In genomic region chr6:106862858-106863257, GRCh38 we compare ENCODE assay signal across 2 cellular contexts.
TF ChIP-seq lines count a peak whose summit lies in the region.

No MANE protein-coding gene starts in this region.

TF ChIP-seq in HEK293, 187 proteins besides CTCF, POLR2A, EP300 and RAD21 (continued from another document):
- TF ChIP-seq, protein P1, sequence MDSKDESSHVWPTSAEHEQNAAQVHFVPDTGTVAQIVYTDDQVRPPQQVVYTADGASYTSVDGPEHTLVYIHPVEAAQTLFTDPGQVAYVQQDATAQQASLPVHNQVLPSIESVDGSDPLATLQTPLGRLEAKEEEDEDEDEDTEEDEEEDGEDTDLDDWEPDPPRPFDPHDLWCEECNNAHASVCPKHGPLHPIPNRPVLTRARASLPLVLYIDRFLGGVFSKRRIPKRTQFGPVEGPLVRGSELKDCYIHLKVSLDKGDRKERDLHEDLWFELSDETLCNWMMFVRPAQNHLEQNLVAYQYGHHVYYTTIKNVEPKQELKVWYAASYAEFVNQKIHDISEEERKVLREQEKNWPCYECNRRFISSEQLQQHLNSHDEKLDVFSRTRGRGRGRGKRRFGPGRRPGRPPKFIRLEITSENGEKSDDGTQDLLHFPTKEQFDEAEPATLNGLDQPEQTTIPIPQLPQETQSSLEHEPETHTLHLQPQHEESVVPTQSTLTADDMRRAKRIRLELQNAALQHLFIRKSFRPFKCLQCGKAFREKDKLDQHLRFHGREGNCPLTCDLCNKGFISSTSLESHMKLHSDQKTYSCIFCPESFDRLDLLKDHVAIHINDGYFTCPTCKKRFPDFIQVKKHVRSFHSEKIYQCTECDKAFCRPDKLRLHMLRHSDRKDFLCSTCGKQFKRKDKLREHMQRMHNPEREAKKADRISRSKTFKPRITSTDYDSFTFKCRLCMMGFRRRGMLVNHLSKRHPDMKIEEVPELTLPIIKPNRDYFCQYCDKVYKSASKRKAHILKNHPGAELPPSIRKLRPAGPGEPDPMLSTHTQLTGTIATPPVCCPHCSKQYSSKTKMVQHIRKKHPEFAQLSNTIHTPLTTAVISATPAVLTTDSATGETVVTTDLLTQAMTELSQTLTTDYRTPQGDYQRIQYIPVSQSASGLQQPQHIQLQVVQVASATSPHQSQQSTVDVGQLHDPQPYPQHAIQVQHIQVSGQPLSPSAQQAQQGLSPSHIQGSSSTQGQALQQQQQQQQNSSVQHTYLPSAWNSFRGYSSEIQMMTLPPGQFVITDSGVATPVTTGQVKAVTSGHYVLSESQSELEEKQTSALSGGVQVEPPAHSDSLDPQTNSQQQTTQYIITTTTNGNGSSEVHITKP (tag by site-specific recombination; IDR thresholded peaks at IDR 0.05), result no peak
- TF ChIP-seq ZNF621 (tag by site-specific recombination; IDR thresholded peaks at IDR 0.05) (no peak), GLI4 (tag by site-specific recombination; IDR thresholded peaks at IDR 0.05) (no peak)

TF ChIP-seq in K562, 482 proteins besides CTCF, POLR2A, EP300 and RAD21:
- TF ChIP-seq, protein P2, sequence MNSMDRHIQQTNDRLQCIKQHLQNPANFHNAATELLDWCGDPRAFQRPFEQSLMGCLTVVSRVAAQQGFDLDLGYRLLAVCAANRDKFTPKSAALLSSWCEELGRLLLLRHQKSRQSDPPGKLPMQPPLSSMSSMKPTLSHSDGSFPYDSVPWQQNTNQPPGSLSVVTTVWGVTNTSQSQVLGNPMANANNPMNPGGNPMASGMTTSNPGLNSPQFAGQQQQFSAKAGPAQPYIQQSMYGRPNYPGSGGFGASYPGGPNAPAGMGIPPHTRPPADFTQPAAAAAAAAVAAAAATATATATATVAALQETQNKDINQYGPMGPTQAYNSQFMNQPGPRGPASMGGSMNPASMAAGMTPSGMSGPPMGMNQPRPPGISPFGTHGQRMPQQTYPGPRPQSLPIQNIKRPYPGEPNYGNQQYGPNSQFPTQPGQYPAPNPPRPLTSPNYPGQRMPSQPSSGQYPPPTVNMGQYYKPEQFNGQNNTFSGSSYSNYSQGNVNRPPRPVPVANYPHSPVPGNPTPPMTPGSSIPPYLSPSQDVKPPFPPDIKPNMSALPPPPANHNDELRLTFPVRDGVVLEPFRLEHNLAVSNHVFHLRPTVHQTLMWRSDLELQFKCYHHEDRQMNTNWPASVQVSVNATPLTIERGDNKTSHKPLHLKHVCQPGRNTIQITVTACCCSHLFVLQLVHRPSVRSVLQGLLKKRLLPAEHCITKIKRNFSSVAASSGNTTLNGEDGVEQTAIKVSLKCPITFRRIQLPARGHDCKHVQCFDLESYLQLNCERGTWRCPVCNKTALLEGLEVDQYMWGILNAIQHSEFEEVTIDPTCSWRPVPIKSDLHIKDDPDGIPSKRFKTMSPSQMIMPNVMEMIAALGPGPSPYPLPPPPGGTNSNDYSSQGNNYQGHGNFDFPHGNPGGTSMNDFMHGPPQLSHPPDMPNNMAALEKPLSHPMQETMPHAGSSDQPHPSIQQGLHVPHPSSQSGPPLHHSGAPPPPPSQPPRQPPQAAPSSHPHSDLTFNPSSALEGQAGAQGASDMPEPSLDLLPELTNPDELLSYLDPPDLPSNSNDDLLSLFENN (IDR thresholded peaks at IDR 0.05; ENCODE audit: low read depth in 2 of 2, low read length in 2 of 2), result no peak
- TF ChIP-seq SRSF1 (IDR thresholded peaks at IDR 0.05; ENCODE audit: low read depth, low read length) (no peak), SRSF3 (IDR thresholded peaks at IDR 0.05; ENCODE audit: insufficient read depth, low read length) (no peak), NCOR1 (IDR thresholded peaks at IDR 0.05) (no peak), ZFP36 (IDR thresholded peaks at IDR 0.05; ENCODE audit: low read depth, low read length, partially characterized antibody) (peak; percentile 73)
TF ChIP-seq in K562: peak in this region for 1.
